In the genomic region with DNA sequence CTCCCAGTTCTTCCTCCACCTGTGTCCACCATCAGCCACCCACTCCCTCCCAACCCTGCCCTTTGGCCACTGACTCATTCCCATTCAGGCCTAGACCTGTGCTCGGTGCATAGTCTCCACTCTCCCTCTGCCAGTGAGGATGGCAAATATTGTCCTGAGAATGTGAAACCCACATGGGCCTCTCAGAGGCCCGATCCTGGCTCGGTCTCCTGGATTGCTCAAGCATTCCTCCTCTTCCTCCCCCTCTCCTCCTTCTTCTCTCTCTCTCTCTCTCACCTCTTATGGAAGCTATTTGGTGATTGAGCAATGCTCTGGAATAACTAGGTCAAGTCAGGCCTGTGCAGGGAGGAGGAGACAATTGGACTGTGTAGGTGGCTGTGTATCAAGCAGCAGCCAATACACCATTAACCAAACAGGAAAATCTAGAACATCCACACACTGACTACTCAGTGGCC, we compare ENCODE assay signal across 12 cellular contexts.
DNase-seq lines count a peak whose midpoint lies in the region; ATAC-seq, FAIRE-seq and TF ChIP-seq lines count a peak whose summit lies in the region.
"Had no signal": no experiment of that assay in that cellular context is flagged by ENCODE, and none has a peak within 500 bp of the region (broad histone marks: within the 10 kb centered on the region; RNA-seq: fewer than 3 reads in every experiment).

No MANE protein-coding gene starts in this region.

- in situ Hi-C loops in GM13976 (cut with MboI; ENCODE audit: low sequenced_read_pairs, unreplicated experiment), result no loop called here

- no peak overlapping the region for H3K4me3 ChIP-seq in epithelial cell of esophagus (ENCODE audit: low read length)
- H3K4me3 ChIP-seq in left lung, result no peak overlapping the region
- no peak overlapping the region for H3K4me3 ChIP-seq in tibial nerve

- H3K27me3 ChIP-seq in left lung (no peaks in the 10 kb centered on the region), tibial nerve (no peaks in the 10 kb centered on the region)

- H3K9me3 ChIP-seq in left lung (no peaks in the 10 kb centered on the region), tibial nerve (no peaks in the 10 kb centered on the region)

- H3K27ac ChIP-seq in left lung (no peak overlapping the region), tibial nerve (peak overlapping the region in 2 of 4 donors; percentile 62 to 69)

- ATAC-seq in left lung, result peak; percentile 89
- ATAC-seq: stimulated activated effector memory CD8-positive, alpha-beta T cell treated with anti-CD3 and anti-CD28 coated beads, Interleukin-12 subunit alpha, Interleukin-12 subunit beta, amount 100 ng/mL, for 72 hours had no signal

- intact Hi-C loops in left lung (cut with DNase I), result no loop called here

- no peak for TF ChIP-seq POLR2A in tibial nerve (IDR thresholded peaks at IDR 0.05)

- H3K4me1 ChIP-seq in left lung (peaks cover 0 to 8% of the 10 kb centered on the region in 2 donors), tibial nerve (peaks cover 0 to 41% (median 0%) of the 10 kb centered on the region in 4 donors)

- DNase-seq in HTR-8/SVneo (ENCODE audit: insufficient read length, low spot score) (no peak), epithelial cell of esophagus (ENCODE audit: low read depth) (peak; percentile 94), left lung (peak in 1 of 2 donors; percentile 58), tibial nerve (ENCODE audit: low spot score in 2 of 2) (peak; percentile 42 to 68), GM13976 (ENCODE audit: low spot score) (no peak), SW 1271 (lab: John Stamatoyannopoulos, UW) (no peak), NCI-H82 treated with DMSO at 0.1 percent for 48 hours (lab: John Stamatoyannopoulos, UW; ENCODE audit: unreplicated experiment) (no peak)
- DNase-seq in effector CD8-positive, alpha-beta T cell (lab: John Stamatoyannopoulos, UW), result no peak
- DNase-seq: activated CD4-positive, alpha-beta T cell treated with anti-CD3 and anti-CD28 coated beads for 48 hours; activated naive CD4-positive, alpha-beta T cell treated with Interleukin-2 at 50 U/mL for 16 hours; NCI-H2107 had no signal

- TF ChIP-seq EP300 in tibial nerve (IDR thresholded peaks at IDR 0.05), result peak in 1 of 2 donors; percentile 96

- 66 to 88% methylated on average over 3 of the region's 3 CpGs for whole genome bisulfite sequencing in tibial nerve, 2 donors

- H3K36me3 ChIP-seq in left lung (no peaks in the 10 kb centered on the region), tibial nerve (no peaks in the 10 kb centered on the region)

- TF ChIP-seq CTCF in epithelial cell of esophagus (IDR thresholded peaks at IDR 0.05; ENCODE audit: insufficient read depth, low read depth, low read length, missing control alignments) (no peak), left lung (IDR thresholded peaks at IDR 0.05) (no peak), tibial nerve (IDR thresholded peaks at IDR 0.05) (no peak), GM13976 (IDR thresholded peaks at IDR 0.05; ENCODE audit: borderline replicate concordance, control extremely low read depth, extremely low read depth, insufficient read depth, missing control alignments) (no peak)

- peak; percentile 23 for FAIRE-seq in HTR-8/SVneo (lab: Jason Lieb, UNC)

Comparison
In these comparisons a context has a peak if more than half of its experiments do, and no peak if none do; other contexts are left out.
1. DNase-seq: peak in epithelial cell of esophagus (single experiment) and tibial nerve (2 of 2); none in HTR-8/SVneo (single experiment), effector CD8-positive, alpha-beta T cell (single experiment), GM13976 (single experiment), SW 1271 (0 of 2) and NCI-H82 treated with DMSO at 0.1 percent for 48 hours (single experiment).